Comparison of ENCODE assay signal across 9 cellular contexts in the genomic region with DNA sequence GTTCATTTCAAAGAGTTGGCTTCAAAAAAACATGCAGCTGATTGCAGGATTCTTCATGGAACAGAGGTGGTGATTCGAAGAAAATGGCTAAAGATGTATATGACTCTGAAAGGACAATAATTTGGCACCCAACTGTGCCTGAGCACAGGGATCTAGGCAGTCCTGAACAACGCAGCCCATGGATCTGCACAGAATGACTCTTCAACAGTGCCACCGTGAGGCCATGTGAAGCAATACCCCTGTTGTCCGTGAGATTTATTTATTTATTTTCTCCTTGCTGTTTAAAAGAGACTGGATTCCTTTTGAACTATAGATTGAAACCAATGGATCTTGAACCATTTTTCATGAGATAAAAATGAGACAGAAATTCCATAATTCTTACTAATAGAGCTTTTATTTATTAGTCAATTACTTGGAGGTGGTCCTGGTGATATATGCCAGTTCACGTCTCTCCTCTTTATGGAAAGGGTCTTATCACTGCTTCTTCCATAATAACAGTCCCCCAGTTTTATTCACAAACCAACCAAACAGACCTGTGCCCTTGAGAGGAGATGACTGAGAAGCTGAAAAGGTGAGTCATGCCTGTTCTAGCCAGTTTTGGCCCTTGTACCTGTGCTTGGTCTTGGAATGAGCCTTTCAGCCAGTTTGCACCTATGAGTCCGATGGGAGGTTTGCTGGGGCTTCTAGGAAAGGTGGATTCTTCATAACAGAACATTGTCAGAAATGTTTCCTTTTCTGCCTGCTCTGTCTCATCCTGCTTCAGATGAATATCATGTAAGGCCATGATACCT.
DNase-seq lines count a peak whose midpoint lies in the region; ATAC-seq, FAIRE-seq and TF ChIP-seq lines count a peak whose summit lies in the region.
"Had no signal": no experiment of that assay in that cellular context is flagged by ENCODE, and none has a peak within 500 bp of the region (broad histone marks: within the 10 kb centered on the region; RNA-seq: fewer than 3 reads in every experiment).

No MANE protein-coding gene starts in this region.

- POLR2A ChIA-PET in T-cell (lab: Charles Lee), result no interaction called here

- no peaks in the 10 kb centered on the region for H3K9me3 ChIP-seq in colonic mucosa
- H3K9me3 ChIP-seq: gastrocnemius medialis had no signal

- H3K4me1 Mint-ChIP-seq in T-cell, result no peaks in the 10 kb centered on the region

- H3K4me3 Mint-ChIP-seq in T-cell, result no peak overlapping the region

- TF ChIP-seq POLR2A in erythroblast (IDR thresholded peaks at IDR 0.05; ENCODE audit: low read length), result no peak

- H3K36me3 ChIP-seq in colonic mucosa, result no peaks in the 10 kb centered on the region
- H3K36me3 ChIP-seq: gastrocnemius medialis had no signal

- H3K27ac Mint-ChIP-seq in T-cell, result no peak overlapping the region

- no peaks in the 10 kb centered on the region for H3K36me3 Mint-ChIP-seq in T-cell

- H3K4me3 ChIP-seq in colonic mucosa, result no peak overlapping the region
- H3K4me3 ChIP-seq: gastrocnemius medialis had no signal

- H3K9me3 Mint-ChIP-seq in T-cell, result peaks cover 25 to 29% (median 27%) of the 10 kb centered on the region in 3 donors

- H3K27ac ChIP-seq in colonic mucosa, result no peak overlapping the region
- H3K27ac ChIP-seq: gastrocnemius medialis had no signal

- CTCF ChIA-PET in T-cell (lab: Charles Lee), result no interaction called here

- H3K4me1 ChIP-seq in colonic mucosa, result no peaks in the 10 kb centered on the region
- H3K4me1 ChIP-seq: gastrocnemius medialis had no signal

- DNase-seq in stimulated activated CD4-positive, alpha-beta T cell treated with anti-CD3 and anti-CD28 coated beads, Interleukin-15, amount 100 ng/mL, for 24 hours, result peak; percentile 26
- no peak for DNase-seq in stimulated activated CD4-positive, alpha-beta T cell treated with anti-CD3 and anti-CD28 coated beads, Interleukin-4, amount 100 ng/mL, for 24 hours
- DNase-seq in NCI-H460 (ENCODE audit: extremely low read depth, low read depth) (peak; percentile 8), erythroblast (lab: John Stamatoyannopoulos, UW) (peak; percentile 23 to 35), T-cell (no peak), colonic mucosa (no peak), GM19239 (ENCODE audit: insufficient read length, low spot score) (no peak)
- DNase-seq: gastrocnemius medialis had no signal

- no peak for FAIRE-seq in GM19239 (lab: Jason Lieb, UNC)

- H3K27me3 Mint-ChIP-seq in T-cell, result peaks cover 0 to 3% of the 10 kb centered on the region in 2 donors

- no peak for TF ChIP-seq CTCF in colonic mucosa (IDR thresholded peaks at IDR 0.05)

- intact Hi-C loops in colonic mucosa (cut with DNase I), result no loop called here

- ATAC-seq in T-cell (replicated peaks in 1 of 4) (no peak), HG03432 (IDR thresholded peaks at IDR 0.05; ENCODE audit: unreplicated experiment) (no peak)
- ATAC-seq: gastrocnemius medialis had no signal

- no peak overlapping the region for H3K9ac ChIP-seq in colonic mucosa (ENCODE audit: low read depth in 2 of 2, low read length in 2 of 2)

- no peaks in the 10 kb centered on the region for H3K27me3 ChIP-seq in colonic mucosa
- H3K27me3 ChIP-seq: gastrocnemius medialis had no signal

Comparison
In these comparisons a context has a peak if more than half of its experiments do, and no peak if none do; other contexts are left out.
1. DNase-seq: peak in stimulated activated CD4-positive, alpha-beta T cell treated with anti-CD3 and anti-CD28 coated beads, Interleukin-15, amount 100 ng/mL, for 24 hours (single experiment), NCI-H460 (single experiment) and erythroblast (2 of 2); none in stimulated activated CD4-positive, alpha-beta T cell treated with anti-CD3 and anti-CD28 coated beads, Interleukin-4, amount 100 ng/mL, for 24 hours (single experiment), T-cell (0 of 34), colonic mucosa (single experiment) and GM19239 (single experiment).